Comparison of ENCODE assay signal across 1 cellular context in the genomic region with DNA sequence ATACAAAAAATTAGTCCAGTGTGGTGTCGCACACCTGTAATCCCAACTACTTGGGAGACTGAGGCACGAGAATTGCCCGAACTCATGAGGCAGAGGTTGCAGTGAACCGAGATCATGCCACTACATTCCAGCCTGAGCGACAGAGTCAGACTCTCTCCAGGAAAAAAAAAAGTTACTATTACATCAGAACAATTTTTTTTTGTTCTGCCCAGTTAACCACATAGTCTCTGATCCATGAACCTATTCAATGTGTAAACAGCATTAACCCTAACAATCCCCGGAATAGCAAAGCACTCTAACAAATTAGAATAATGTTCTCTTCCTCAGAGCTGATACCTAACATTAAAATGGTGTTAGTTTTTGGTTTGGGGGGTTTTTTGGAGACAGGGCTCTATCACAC.
TF ChIP-seq lines count a peak whose summit lies in the region.

No MANE protein-coding gene starts in this region.

TF ChIP-seq in HepG2, 621 proteins besides CTCF, POLR2A, EP300 and RAD21 (continued from another document):
- TF ChIP-seq PAXIP1 (CRISPR knock-in tag; conservative IDR thresholded peaks at IDR 0.05) (no peak), BCL6 (CRISPR knock-in tag; IDR thresholded peaks at IDR 0.05) (peak; percentile 81), GABPB1 (CRISPR knock-in tag; IDR thresholded peaks at IDR 0.05) (no peak), ZNF652 (CRISPR knock-in tag; IDR thresholded peaks at IDR 0.05; ENCODE audit: borderline replicate concordance, low read depth) (peak; percentile 71), BCLAF1 (IDR thresholded peaks at IDR 0.05) (no peak), IKZF4 (CRISPR knock-in tag; IDR thresholded peaks at IDR 0.05; ENCODE audit: borderline replicate concordance, low read depth, not compliant biosample characterization) (no peak), KDM3A (CRISPR knock-in tag; IDR thresholded peaks at IDR 0.05; ENCODE audit: low read depth) (no peak), ZNF362 (CRISPR knock-in tag; IDR thresholded peaks at IDR 0.05; ENCODE audit: borderline replicate concordance) (0 out of 2 replicates have a peak, but pooled peaks have one; percentile 26)
